ENCODE assay signal across 11 cellular contexts in genomic region chr19:5628919-5629481, GRCh38. TPM values are rescaled to one million over a fixed set of nuclear protein-coding genes. Genes with fewer than 3 reads are reported as not detected.
DNase-seq lines count a peak whose midpoint lies in the region; ATAC-seq and TF ChIP-seq lines count a peak whose summit lies in the region.
"Had no signal": no experiment of that assay in that cellular context is flagged by ENCODE, and none has a peak within 500 bp of the region (broad histone marks: within the 10 kb centered on the region; RNA-seq: fewer than 3 reads in every experiment).

No MANE protein-coding gene starts in this region.

- H3K4me1 Mint-ChIP-seq in activated naive CD4-positive, alpha-beta T cell treated with anti-CD3 and anti-CD28 coated beads, Interleukin-2, amount 10 ng/mL, durations not matched to agents 7 days and 5 days, result peaks cover 68% of the 10 kb centered on the region

- intact Hi-C loops in vagina (cut with DNase I), result no loop called here

- H3K27ac ChIP-seq in Peyer's patch (peak overlapping the region in 1 of 4 donors; percentile 40), vagina (peak overlapping the region; percentile 22), Karpas-422 (ENCODE audit: low read length) (no peak overlapping the region)

- DNase-seq in activated naive CD4-positive, alpha-beta T cell treated with anti-CD3 and anti-CD28 coated beads, Interleukin-2, amount 10 ng/mL, durations not matched to agents 7 days and 5 days, result no peak
- no peak for DNase-seq in activated naive CD4-positive, alpha-beta T cell treated with Interleukin-2 at 50 U/mL for 16 hours
- DNase-seq in Peyer's patch, result peak in 2 of 3 donors; percentile 47 to 52
- peak; percentile 45 for DNase-seq in germinal center (ENCODE audit: low spot score)
- DNase-seq in vagina (ENCODE audit: extremely low spot score in 2 of 2), result no peak
- DNase-seq in hippocampal formation (lab: John Stamatoyannopoulos, UW), result no peak
- no peak for DNase-seq in Karpas-422
- DNase-seq: activated CD4-positive, alpha-beta T cell treated with anti-CD3 and anti-CD28 coated beads, Interleukin-2, amount 50 U/mL, for 1 hour; NCI-H187 treated with DMSO at 0.1 percent for 48 hours had no signal

- TF ChIP-seq POLR2A in Peyer's patch (IDR thresholded peaks at IDR 0.05) (no peak), vagina (IDR thresholded peaks at IDR 0.05) (no peak)

- H3K36me3 ChIP-seq in Peyer's patch (peaks cover 0 to 45% (median 0%) of the 10 kb centered on the region in 3 donors), vagina (peaks cover 0 to 44% of the 10 kb centered on the region in 2 donors), Karpas-422 (ENCODE audit: insufficient read depth, low read length) (peaks cover 70% of the 10 kb centered on the region)

- no peak overlapping the region for H3K4me3 ChIP-seq in Peyer's patch
- no peak overlapping the region for H3K4me3 ChIP-seq in vagina
- no peak overlapping the region for H3K4me3 ChIP-seq in Karpas-422 (ENCODE audit: low read length)

- no peak overlapping the region for H3K9ac ChIP-seq in Karpas-422 (ENCODE audit: low read length)

- peaks cover 90% of the 10 kb centered on the region for H4K20me1 ChIP-seq in Karpas-422 (ENCODE audit: insufficient read depth, low read depth, low read length)

- H3K9me3 ChIP-seq in Peyer's patch (no peaks in the 10 kb centered on the region), vagina (no peaks in the 10 kb centered on the region), Karpas-422 (ENCODE audit: low read length) (no peaks in the 10 kb centered on the region)

- H3K27ac Mint-ChIP-seq in activated naive CD4-positive, alpha-beta T cell treated with anti-CD3 and anti-CD28 coated beads, Interleukin-2, amount 10 ng/mL, durations not matched to agents 7 days and 5 days, result peak overlapping the region; percentile 52
- H3K27ac Mint-ChIP-seq: nephron had no signal

- H3K4me2 ChIP-seq in Karpas-422 (ENCODE audit: low read depth, low read length, poor library complexity, severe bottlenecking), result no peak overlapping the region

- H2AFZ ChIP-seq in Karpas-422 (ENCODE audit: low read length), result no peak overlapping the region

- CTCF ChIA-PET in activated naive CD4-positive, alpha-beta T cell treated with anti-CD3 and anti-CD28 coated beads, Interleukin-2, amount 10 ng/mL, durations not matched to agents 7 days and 5 days (lab: Charles Lee), result no interaction called here

- H3K36me3 Mint-ChIP-seq in activated naive CD4-positive, alpha-beta T cell treated with anti-CD3 and anti-CD28 coated beads, Interleukin-2, amount 10 ng/mL, durations not matched to agents 7 days and 5 days, result peaks cover 61% of the 10 kb centered on the region

- H3K27me3 ChIP-seq in Peyer's patch (no peaks in the 10 kb centered on the region), vagina (no peaks in the 10 kb centered on the region), Karpas-422 (ENCODE audit: low read length) (no peaks in the 10 kb centered on the region)

- no peaks in the 10 kb centered on the region for H3K9me2 ChIP-seq in Karpas-422 (replicated peaks; ENCODE audit: insufficient read depth, low read length)

- H3K9me3 Mint-ChIP-seq in activated naive CD4-positive, alpha-beta T cell treated with anti-CD3 and anti-CD28 coated beads, Interleukin-2, amount 10 ng/mL, durations not matched to agents 7 days and 5 days, result no peaks in the 10 kb centered on the region
- H3K9me3 Mint-ChIP-seq: nephron had no signal

- TF ChIP-seq CTCF in Peyer's patch (IDR thresholded peaks at IDR 0.05) (no peak), vagina (IDR thresholded peaks at IDR 0.05) (no peak)

- H3K4me1 ChIP-seq in Peyer's patch (peaks cover 4 to 63% (median 17%) of the 10 kb centered on the region in 4 donors), vagina (peaks cover 96% of the 10 kb centered on the region), Karpas-422 (ENCODE audit: low read length) (peaks cover 44% of the 10 kb centered on the region)

- H3K27me3 Mint-ChIP-seq in activated naive CD4-positive, alpha-beta T cell treated with anti-CD3 and anti-CD28 coated beads, Interleukin-2, amount 10 ng/mL, durations not matched to agents 7 days and 5 days, result no peaks in the 10 kb centered on the region

- H3K4me3 Mint-ChIP-seq in activated naive CD4-positive, alpha-beta T cell treated with anti-CD3 and anti-CD28 coated beads, Interleukin-2, amount 10 ng/mL, durations not matched to agents 7 days and 5 days, result no peak overlapping the region
- H3K4me3 Mint-ChIP-seq: nephron had no signal

- ATAC-seq in HG02623 (IDR thresholded peaks at IDR 0.05; ENCODE audit: unreplicated experiment), result no peak

- peaks cover 98% of the 10 kb centered on the region for H3K79me2 ChIP-seq in Karpas-422 (ENCODE audit: low read length)

RNA-seq across cellular contexts. Expression of gene SAFB, which starts 6.1 kb away (rescaled TPM):
- total RNA-seq in Peyer's patch (100 to 1,000 TPM in 3 of 4 donors, 10 to 100 TPM in 1; 86.3 to 374 (median 163) TPM), vagina (145 TPM)
- 53.0 and 92.9 TPM in 2 replicates for total RNA-seq in Karpas-422 (2014; rRNA removed; shearing (Covaris generic); ENCODE audit: low replicate concordance)

RNA-seq across cellular contexts. Expression of gene SAFB2, which starts 6.4 kb away (rescaled TPM):
- total RNA-seq in Peyer's patch (100 to 1,000 TPM in 3 of 4 donors, 10 to 100 TPM in 1; 59.5 to 200 (median 121) TPM), vagina (85.4 TPM)
- total RNA-seq in Karpas-422 (2014; rRNA removed; shearing (Covaris generic); ENCODE audit: low replicate concordance), result 40.3 and 52.7 TPM in 2 replicates

RNA-seq across cellular contexts. Expression of gene MICOS13, which starts 51.3 kb away (rescaled TPM):
- total RNA-seq in Peyer's patch, result 10 to 100 TPM; 11.6 to 48.0 (median 40.0) TPM
- 83.2 TPM for total RNA-seq in vagina
- total RNA-seq in Karpas-422 (2014; rRNA removed; shearing (Covaris generic); ENCODE audit: low replicate concordance), result 63.4 and 118 TPM in 2 replicates

RNA-seq across cellular contexts. Expression of gene HSD11B1L, which starts 51.8 kb away (rescaled TPM):
- 10 to 100 TPM in 1 of 4 donors, 1 to 10 TPM in 2, not detected in 1; 4.9 to 17.3 (median 7.2) TPM for total RNA-seq in Peyer's patch
- 10.3 TPM for total RNA-seq in vagina
- 6.9 and 9.0 TPM in 2 replicates for total RNA-seq in Karpas-422 (2014; rRNA removed; shearing (Covaris generic); ENCODE audit: low replicate concordance)

Comparison
In these comparisons a context has a peak if more than half of its experiments do, and no peak if none do; other contexts are left out.
1. DNase-seq: peak in Peyer's patch (2 of 3) and germinal center (single experiment); none in activated naive CD4-positive, alpha-beta T cell treated with anti-CD3 and anti-CD28 coated beads, Interleukin-2, amount 10 ng/mL, durations not matched to agents 7 days and 5 days (single experiment), activated naive CD4-positive, alpha-beta T cell treated with Interleukin-2 at 50 U/mL for 16 hours (single experiment), vagina (0 of 2), hippocampal formation (0 of 2) and Karpas-422 (single experiment).